ENCODE assay signal across 33 cellular contexts in the genomic region with DNA sequence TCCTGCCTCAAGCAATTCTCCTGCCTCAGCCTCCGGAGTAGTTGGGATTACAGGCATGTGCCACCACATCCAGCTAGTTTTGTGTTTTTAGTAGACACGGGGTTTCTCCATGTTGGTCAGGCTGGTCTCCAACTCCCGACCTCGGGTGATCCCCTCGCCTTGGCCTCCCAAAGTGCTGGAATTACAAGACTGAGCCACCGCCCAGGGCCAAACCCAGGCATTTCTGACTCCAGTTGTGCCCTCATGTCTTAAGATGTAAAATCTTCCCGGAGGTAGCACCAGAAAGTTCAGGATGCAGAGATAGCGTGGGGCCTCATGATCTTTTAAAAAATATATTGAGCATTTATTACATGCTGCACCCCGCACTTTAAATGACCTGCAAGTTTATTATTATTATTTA. TPM values are rescaled to one million over a fixed set of nuclear protein-coding genes. Genes with fewer than 3 reads are reported as not detected.
"Had no signal": no experiment of that assay in that cellular context is flagged by ENCODE, and none has a peak within 500 bp of the region (broad histone marks: within the 10 kb centered on the region; RNA-seq: fewer than 3 reads in every experiment).

No MANE protein-coding gene starts in this region.

- H3K27me3 ChIP-seq: adrenal gland, ascending aorta, body of pancreas, brain microvascular endothelial cell, breast epithelium, cardiac muscle cell had no signal

- H3K36me3 ChIP-seq: adrenal gland, ascending aorta, brain microvascular endothelial cell, breast epithelium, cardiac muscle cell had no signal

- H3K4me3 ChIP-seq: adrenal gland, ascending aorta, body of pancreas, breast epithelium, cardiac muscle cell had no signal

- H3K9me3 ChIP-seq: adrenal gland, ascending aorta, body of pancreas, breast epithelium had no signal

- H3K27ac ChIP-seq: adrenal gland, ascending aorta, body of pancreas, brain microvascular endothelial cell, breast epithelium, cardiac muscle cell had no signal

- DNase-seq: activated gamma-delta T cell; activated gamma-delta T cell treated with Interleukin-2 at 50 U/mL for 16 hours; activated naive CD4-positive, alpha-beta T cell; activated naive CD4-positive, alpha-beta T cell treated with anti-CD3 and anti-CD28 coated beads for 36 hours; activated naive CD4-positive, alpha-beta T cell treated with anti-CD3 and anti-CD28 coated beads, Interleukin-2, amount 10 ng/mL, durations not matched to agents 7 days and 5 days; activated naive CD4-positive, alpha-beta T cell treated with anti-CD3 and anti-CD28 coated beads, Interleukin-2, amount 50 U/mL, for 16 hours; activated naive CD4-positive, alpha-beta T cell treated with Interleukin-2 at 50 U/mL for 16 hours; activated naive CD8-positive, alpha-beta T cell treated with anti-CD3 and anti-CD28 coated beads for 36 hours; activated naive CD8-positive, alpha-beta T cell treated with anti-CD3 and anti-CD28 coated beads, Interleukin-2, amount 10 ng/mL, durations not matched to agents 7 days and 5 days; activated naive CD8-positive, alpha-beta T cell treated with anti-CD3 and anti-CD28 coated beads, Interleukin-2, amount 50 U/mL, for 24 hours; activated T-cell treated with anti-CD3 and anti-CD28 coated beads for 4 hours; activated T-cell treated with anti-CD3 and anti-CD28 coated beads, Interleukin-2, amount 50 U/mL, for 1 hour; activated T-cell treated with anti-CD3 and anti-CD28 coated beads, Interleukin-2, amount 50 U/mL, for 24 hours; activated T-cell treated with anti-CD3 and anti-CD28 coated beads, Interleukin-2, amount 50 U/mL, for 4 hours; activated T-cell treated with anti-CD3 and anti-CD28 coated beads, Interleukin-2, amount 50 U/mL, for 48 hours; activated T-cell treated with anti-CD3 and anti-CD28 coated beads, Interleukin-2, amount 50 U/mL, for 72 hours; adrenal gland; amniotic stem cell; amygdala; anterior cingulate cortex; aorta; body of pancreas; brain microvascular endothelial cell; caudate nucleus; central memory CD4-positive, alpha-beta T cell; cerebellar nuclear complex had no signal

- H3K4me1 ChIP-seq: adrenal gland, ascending aorta, body of pancreas, breast epithelium had no signal

- ATAC-seq: activated naive CD4-positive, alpha-beta T cell treated with anti-CD3 and anti-CD28 coated beads, Interleukin-2, amount 50 U/mL, for 72 hours; activated naive CD8-positive, alpha-beta T cell treated with anti-CD3 and anti-CD28 coated beads, Interleukin-2, amount 50 U/mL, for 24 hours; activated T-cell treated with anti-CD3 and anti-CD28 coated beads, Interleukin-2, amount 50 U/mL, for 4 hours; activated T-cell treated with anti-CD3 and anti-CD28 coated beads, Interleukin-2, amount 50 U/mL, for 72 hours; activated T-helper 17 cell treated with anti-CD3 and anti-CD28 coated beads, Interleukin-2, amount 50 U/mL, for 72 hours; body of pancreas had no signal

RNA-seq across cellular contexts. Expression of a gene that starts 44.7 kb away (rescaled TPM):
- total RNA-seq: activated naive CD4-positive, alpha-beta T cell treated with anti-CD3 and anti-CD28 coated beads for 36 hours; activated naive CD4-positive, alpha-beta T cell treated with anti-CD3 and anti-CD28 coated beads, Interleukin-2, amount 50 U/mL, for 72 hours; activated naive CD8-positive, alpha-beta T cell treated with anti-CD3 and anti-CD28 coated beads for 36 hours; activated naive CD8-positive, alpha-beta T cell treated with anti-CD3 and anti-CD28 coated beads, Interleukin-2, amount 10 ng/mL, durations not matched to agents 7 days and 5 days; activated T-cell treated with anti-CD3 and anti-CD28 coated beads, Interleukin-2, amount 50 U/mL, for 4 hours; activated T-helper 1 cell treated with anti-CD3 and anti-CD28 coated beads, Interleukin-12 subunit alpha, Interleukin-12 subunit beta, Interleukin-2, Interleukin-4 antibody, amounts not matched to agents 30 ng/mL and 10 ng/mL and 1 ng/mL, durations not matched to agents 14 hours and 24 hours and 36 hours; activated T-helper 17 cell treated with anti-CD3 and anti-CD28 coated beads, Interleukin-2, amount 50 U/mL, for 72 hours; activated T-helper 2 cell treated with anti-CD3 and anti-CD28 coated beads, Interferon-gamma antibody, Interleukin-2, Interleukin-4, amounts not matched to agents 10 μg/mL and 5 μg/mL and 100 μg/mL, durations not matched to agents 14 hours and 24 hours and 36 hours had no signal
